ENCODE assay signal across 8 cellular contexts in genomic region chr7:44885394-44886317, GRCh38. TPM values are rescaled to one million over a fixed set of nuclear protein-coding genes. Genes with fewer than 3 reads are reported as not detected.
DNase-seq lines count a peak whose midpoint lies in the region; ATAC-seq lines count a peak whose summit lies in the region.

Gene PURB, minus strand, starts transcription at chr7:44885530. Its CDS starts 182 bp downstream, at chr7:44885348.

- peak within 1 kb of the TSS; percentile 100 for H3K27ac Mint-ChIP-seq in activated T-helper 1 cell treated with anti-CD3 and anti-CD28 coated beads, Interleukin-12 subunit alpha, Interleukin-12 subunit beta, Interleukin-2, Interleukin-4 antibody, amounts not matched to agents 30 ng/mL and 10 ng/mL and 1 ng/mL, durations not matched to agents 14 hours and 24 hours and 36 hours
- peak within 1 kb of the TSS; percentile 99 to 100 (median 100) for H3K27ac Mint-ChIP-seq in naive B cell
- peak within 1 kb of the TSS; percentile 99 for H3K27ac Mint-ChIP-seq in stimulated activated effector memory CD8-positive, alpha-beta T cell treated with anti-CD3 and anti-CD28 coated beads, Interleukin-12 subunit alpha, Interleukin-12 subunit beta, amount 100 ng/mL, for 72 hours

- DNase-seq in Daoy (ENCODE audit: low read depth), result peak; percentile 100
- peak; percentile 96 for DNase-seq in GOT3 (lab: John Stamatoyannopoulos, UW)
- peak; percentile 100 for DNase-seq in LHCN-M2 (ENCODE audit: low read depth)
- DNase-seq in RPMI7951 (ENCODE audit: low read depth), result peak; percentile 100
- DNase-seq in activated T-helper 1 cell treated with anti-CD3 and anti-CD28 coated beads, Interleukin-12 subunit alpha, Interleukin-12 subunit beta, Interleukin-2, Interleukin-4 antibody, amounts not matched to agents 30 ng/mL and 10 ng/mL and 1 ng/mL, durations not matched to agents 14 hours and 24 hours and 36 hours (ENCODE audit: low spot score), result peak; percentile 97
- peak; percentile 96 for DNase-seq in fibroblast of gingiva (ENCODE audit: low read depth)
- DNase-seq in naive B cell, result peak; percentile 98
- peak; percentile 97 to 98 for DNase-seq in stimulated activated effector memory CD8-positive, alpha-beta T cell treated with anti-CD3 and anti-CD28 coated beads, Interleukin-12 subunit alpha, Interleukin-12 subunit beta, amount 100 ng/mL, for 72 hours (ENCODE audit: low spot score in 2 of 2)

- no peaks in the 10 kb centered on the region for H3K9me3 Mint-ChIP-seq in activated T-helper 1 cell treated with anti-CD3 and anti-CD28 coated beads, Interleukin-12 subunit alpha, Interleukin-12 subunit beta, Interleukin-2, Interleukin-4 antibody, amounts not matched to agents 30 ng/mL and 10 ng/mL and 1 ng/mL, durations not matched to agents 14 hours and 24 hours and 36 hours
- peaks cover 0 to 7% (median 2%) of the 10 kb centered on the region in 7 donors for H3K9me3 Mint-ChIP-seq in naive B cell
- H3K9me3 Mint-ChIP-seq in stimulated activated effector memory CD8-positive, alpha-beta T cell treated with anti-CD3 and anti-CD28 coated beads, Interleukin-12 subunit alpha, Interleukin-12 subunit beta, amount 100 ng/mL, for 72 hours, result no peaks in the 10 kb centered on the region

- intact Hi-C loops in activated T-helper 1 cell treated with anti-CD3 and anti-CD28 coated beads, Interleukin-12 subunit alpha, Interleukin-12 subunit beta, Interleukin-2, Interleukin-4 antibody, amounts not matched to agents 30 ng/mL and 10 ng/mL and 1 ng/mL, durations not matched to agents 14 hours and 24 hours and 36 hours (cut with micrococcal nuclease), result loop anchor here (1.0 kb wide), 15 partner anchors 28 to 803 kb away; partner anchors contain the start of genes H2AZ2, OGDH, POLM and PPIA

- ATAC-seq in naive B cell (ENCODE audit: low read depth in 2 of 2), result peak; percentile 80 to 82
- ATAC-seq in stimulated activated effector memory CD8-positive, alpha-beta T cell treated with anti-CD3 and anti-CD28 coated beads, Interleukin-12 subunit alpha, Interleukin-12 subunit beta, amount 100 ng/mL, for 72 hours, result peak; percentile 96

- H3K27me3 Mint-ChIP-seq in activated T-helper 1 cell treated with anti-CD3 and anti-CD28 coated beads, Interleukin-12 subunit alpha, Interleukin-12 subunit beta, Interleukin-2, Interleukin-4 antibody, amounts not matched to agents 30 ng/mL and 10 ng/mL and 1 ng/mL, durations not matched to agents 14 hours and 24 hours and 36 hours (ENCODE audit: insufficient read depth), result no peaks in the 10 kb centered on the region
- no peaks in the 10 kb centered on the region for H3K27me3 Mint-ChIP-seq in naive B cell

- peaks cover 28% of the 10 kb centered on the region for H3K36me3 Mint-ChIP-seq in activated T-helper 1 cell treated with anti-CD3 and anti-CD28 coated beads, Interleukin-12 subunit alpha, Interleukin-12 subunit beta, Interleukin-2, Interleukin-4 antibody, amounts not matched to agents 30 ng/mL and 10 ng/mL and 1 ng/mL, durations not matched to agents 14 hours and 24 hours and 36 hours (ENCODE audit: low read depth)
- H3K36me3 Mint-ChIP-seq in naive B cell, result no peaks in the 10 kb centered on the region
- peaks cover 51% of the 10 kb centered on the region for H3K36me3 Mint-ChIP-seq in stimulated activated effector memory CD8-positive, alpha-beta T cell treated with anti-CD3 and anti-CD28 coated beads, Interleukin-12 subunit alpha, Interleukin-12 subunit beta, amount 100 ng/mL, for 72 hours

- H3K4me3 Mint-ChIP-seq in activated T-helper 1 cell treated with anti-CD3 and anti-CD28 coated beads, Interleukin-12 subunit alpha, Interleukin-12 subunit beta, Interleukin-2, Interleukin-4 antibody, amounts not matched to agents 30 ng/mL and 10 ng/mL and 1 ng/mL, durations not matched to agents 14 hours and 24 hours and 36 hours, result peak within 1 kb of the TSS; percentile 98
- peak within 1 kb of the TSS; percentile 94 to 99 (median 96) for H3K4me3 Mint-ChIP-seq in naive B cell
- H3K4me3 Mint-ChIP-seq in stimulated activated effector memory CD8-positive, alpha-beta T cell treated with anti-CD3 and anti-CD28 coated beads, Interleukin-12 subunit alpha, Interleukin-12 subunit beta, amount 100 ng/mL, for 72 hours, result peak within 1 kb of the TSS; percentile 89

- H3K4me1 Mint-ChIP-seq in activated T-helper 1 cell treated with anti-CD3 and anti-CD28 coated beads, Interleukin-12 subunit alpha, Interleukin-12 subunit beta, Interleukin-2, Interleukin-4 antibody, amounts not matched to agents 30 ng/mL and 10 ng/mL and 1 ng/mL, durations not matched to agents 14 hours and 24 hours and 36 hours (ENCODE audit: low read depth), result peaks cover 67% of the 10 kb centered on the region
- H3K4me1 Mint-ChIP-seq in naive B cell, result peaks cover 24 to 50% (median 31%) of the 10 kb centered on the region in 3 donors
- H3K4me1 Mint-ChIP-seq in stimulated activated effector memory CD8-positive, alpha-beta T cell treated with anti-CD3 and anti-CD28 coated beads, Interleukin-12 subunit alpha, Interleukin-12 subunit beta, amount 100 ng/mL, for 72 hours, result peaks cover 45% of the 10 kb centered on the region

RNA-seq across cellular contexts. Expression of gene PURB, which starts in this region (rescaled TPM):
- 32.7 and 42.3 TPM in 2 replicates for total RNA-seq in Daoy (2014; rRNA removed; shearing (Covaris generic))
- 41.9 and 62.3 TPM in 2 replicates for total RNA-seq in LHCN-M2 (2014; rRNA removed)
- 18.9 TPM for polyA plus RNA-seq in LHCN-M2 (2012)
- total RNA-seq in RPMI7951 (2014; rRNA removed; shearing (Covaris generic)), result 28.2 and 30.7 TPM in 2 replicates
- 42.1 and 42.6 TPM in 2 replicates for total RNA-seq in activated T-helper 1 cell treated with anti-CD3 and anti-CD28 coated beads, Interleukin-12 subunit alpha, Interleukin-12 subunit beta, Interleukin-2, Interleukin-4 antibody, amounts not matched to agents 30 ng/mL and 10 ng/mL and 1 ng/mL, durations not matched to agents 14 hours and 24 hours and 36 hours
- polyA plus RNA-seq in naive B cell (ENCODE audit: low read depth in 6 of 6), result 1 to 10 TPM; 2.9 to 4.5 (median 3.5) TPM

Comparison
In these comparisons a context has a peak if more than half of its experiments do, and no peak if none do; other contexts are left out.
1. Peak in every context shown above with its lines: DNase-seq and ATAC-seq.